Comparison of ENCODE assay signal across 8 cellular contexts in genomic region chr1:184163674-184164470, GRCh38.
DNase-seq lines count a peak whose midpoint lies in the region; ATAC-seq and TF ChIP-seq lines count a peak whose summit lies in the region.

No MANE protein-coding gene starts in this region.

- H3K27me3 Mint-ChIP-seq in naive thymus-derived CD8-positive, alpha-beta T cell: no peaks in the 10 kb centered on the region

- DNase-seq in amniotic epithelial cell (ENCODE audit: low read depth): peak; percentile 88
- DNase-seq in skeletal muscle cell (ENCODE audit: low read depth): peak; percentile 61
- no peak for DNase-seq in uterus
- DNase-seq in ecto neural progenitor cell (ENCODE audit: low spot score): no peak
- DNase-seq in naive thymus-derived CD8-positive, alpha-beta T cell: no peak

- TF ChIP-seq POLR2A in uterus (IDR thresholded peaks at IDR 0.05): no peak

- POLR2A ChIA-PET in naive thymus-derived CD8-positive, alpha-beta T cell (lab: Charles Lee): no interaction called here

- H3K4me3 Mint-ChIP-seq in naive thymus-derived CD8-positive, alpha-beta T cell: no peak overlapping the region

- H3K27me3 ChIP-seq in ACC112 (ENCODE audit: insufficient read depth, low read length): no peaks in the 10 kb centered on the region
- no peaks in the 10 kb centered on the region for H3K27me3 ChIP-seq in uterus

- peaks cover 0 to 8% (median 0%) of the 10 kb centered on the region in 9 donors for H3K9me3 Mint-ChIP-seq in naive thymus-derived CD8-positive, alpha-beta T cell

- H3K36me3 ChIP-seq in ACC112 (ENCODE audit: insufficient read depth, low read length) (no peaks in the 10 kb centered on the region), uterus (no peaks in the 10 kb centered on the region)

- no peaks in the 10 kb centered on the region for H3K4me1 Mint-ChIP-seq in naive thymus-derived CD8-positive, alpha-beta T cell

- peaks cover 43% of the 10 kb centered on the region for H3K4me1 ChIP-seq in ACC112 (ENCODE audit: control insufficient read depth, insufficient read depth, low read length, unreplicated experiment)
- no peaks in the 10 kb centered on the region for H3K4me1 ChIP-seq in uterus

- TF ChIP-seq CTCF in uterus (IDR thresholded peaks at IDR 0.05): no peak

- H3K27ac ChIP-seq in ACC112 (ENCODE audit: low read depth, low read length) (peak overlapping the region; percentile 74), uterus (no peak overlapping the region)

- H3K4me3 ChIP-seq in ACC112 (ENCODE audit: low read depth, low read length) (no peak overlapping the region), skeletal muscle cell (ENCODE audit: low read depth, low read length) (no peak overlapping the region), uterus (no peak overlapping the region)

- intact Hi-C loops in uterus (cut with DNase I; ENCODE audit: low total_unique reads): no loop called here

- H3K27ac Mint-ChIP-seq in naive thymus-derived CD8-positive, alpha-beta T cell: no peak overlapping the region

- no peaks in the 10 kb centered on the region for H3K36me3 Mint-ChIP-seq in naive thymus-derived CD8-positive, alpha-beta T cell

- peak; percentile 75 for ATAC-seq in GM19328 (IDR thresholded peaks at IDR 0.05; ENCODE audit: unreplicated experiment)
- peak; percentile 71 for ATAC-seq in HG03280 (IDR thresholded peaks at IDR 0.05; ENCODE audit: unreplicated experiment)
- no peak for ATAC-seq in naive thymus-derived CD8-positive, alpha-beta T cell

- no peak overlapping the region for H2AFZ ChIP-seq in ACC112 (ENCODE audit: low read length, unreplicated experiment)

- no peaks in the 10 kb centered on the region for H3K79me2 ChIP-seq in ACC112 (ENCODE audit: control insufficient read depth, insufficient read depth, low read length, unreplicated experiment)

- H3K9me3 ChIP-seq in uterus: no peaks in the 10 kb centered on the region

Comparison
In these comparisons a context has a peak if more than half of its experiments do, and no peak if none do; other contexts are left out.
1. ATAC-seq: peak in GM19328 (single experiment) and HG03280 (single experiment); none in naive thymus-derived CD8-positive, alpha-beta T cell (0 of 2).
2. DNase-seq: peak in amniotic epithelial cell (single experiment) and skeletal muscle cell (single experiment); none in uterus (0 of 2), ecto neural progenitor cell (single experiment) and naive thymus-derived CD8-positive, alpha-beta T cell (0 of 10).